1 cellular context compared by ENCODE assay signal in the genomic region with DNA sequence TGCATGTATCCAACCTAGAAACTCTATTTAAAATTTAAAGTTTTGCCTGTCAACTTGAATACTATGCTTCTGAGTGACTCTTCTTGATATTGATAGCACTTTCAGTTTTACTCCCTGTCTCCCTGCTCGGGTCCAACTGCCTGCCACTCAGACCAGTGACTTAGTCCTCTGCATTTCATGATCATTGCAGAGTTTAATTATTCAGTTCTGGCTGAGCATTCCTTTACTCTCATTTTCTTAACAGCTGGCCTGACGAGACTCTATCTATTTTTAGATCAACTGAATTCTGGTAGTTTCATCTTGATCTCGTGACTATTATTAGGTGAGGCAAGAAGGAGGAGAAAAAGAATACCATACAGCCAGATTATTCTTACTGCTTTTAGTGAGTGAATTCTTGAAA.
TF ChIP-seq lines count a peak whose summit lies in the region.

No MANE protein-coding gene starts in this region.

TF ChIP-seq in GM23338, 12 proteins besides CTCF, POLR2A, EP300 and RAD21 (continued from another document):
- TF ChIP-seq ZNF462 (CRISPR knock-in tag; IDR thresholded peaks at IDR 0.05) (no peak), EZH2 (IDR thresholded peaks at IDR 0.05; ENCODE audit: low read depth, unreplicated experiment) (no peak), REST (IDR thresholded peaks at IDR 0.05; ENCODE audit: unreplicated experiment) (no peak), CREB1 (CRISPR knock-in tag; IDR thresholded peaks at IDR 0.05; ENCODE audit: low read depth) (no peak)
